ENCODE assay signal across 1 cellular context in the genomic region with DNA sequence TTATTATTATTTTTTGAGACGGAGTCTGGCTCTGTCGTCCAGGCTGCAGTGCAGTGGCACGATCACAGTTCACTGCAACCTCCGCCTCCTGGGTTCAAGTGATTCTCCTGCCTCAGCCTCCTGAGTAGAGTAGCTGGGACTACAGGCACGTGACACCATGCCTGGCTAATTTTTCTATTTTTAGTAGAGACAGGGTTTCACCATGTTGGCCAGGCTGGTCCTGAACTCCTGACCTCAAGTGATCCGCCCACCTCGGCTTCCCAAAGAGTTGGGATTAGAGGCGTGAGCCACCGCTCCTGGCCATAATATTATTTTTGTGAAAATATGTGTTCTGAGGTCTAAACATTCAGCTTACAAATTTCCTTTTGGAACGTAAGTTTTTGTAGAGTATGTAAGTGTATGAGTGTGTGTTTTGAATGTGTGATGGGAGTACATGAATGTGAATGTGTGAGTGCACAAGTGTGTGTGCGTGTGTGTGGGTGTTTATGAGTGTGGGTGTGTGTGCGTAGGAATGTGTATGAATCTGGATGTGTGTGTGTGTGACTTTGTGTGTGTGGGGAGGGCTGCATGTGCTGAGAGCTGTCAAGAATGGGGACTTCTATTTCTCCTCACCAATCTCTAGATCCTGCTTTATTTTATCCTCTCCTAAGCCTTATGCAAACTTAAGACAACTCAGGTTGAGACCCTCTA.
TF ChIP-seq lines count a peak whose summit lies in the region.

No MANE protein-coding gene starts in this region.

TF ChIP-seq in IMR-90, 13 proteins besides CTCF, POLR2A, EP300 and RAD21:
- TF ChIP-seq, protein P1, sequence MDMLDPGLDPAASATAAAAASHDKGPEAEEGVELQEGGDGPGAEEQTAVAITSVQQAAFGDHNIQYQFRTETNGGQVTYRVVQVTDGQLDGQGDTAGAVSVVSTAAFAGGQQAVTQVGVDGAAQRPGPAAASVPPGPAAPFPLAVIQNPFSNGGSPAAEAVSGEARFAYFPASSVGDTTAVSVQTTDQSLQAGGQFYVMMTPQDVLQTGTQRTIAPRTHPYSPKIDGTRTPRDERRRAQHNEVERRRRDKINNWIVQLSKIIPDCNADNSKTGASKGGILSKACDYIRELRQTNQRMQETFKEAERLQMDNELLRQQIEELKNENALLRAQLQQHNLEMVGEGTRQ (IDR thresholded peaks at IDR 0.05; ENCODE audit: low read depth, low read length), result no peak
- TF ChIP-seq CHD1 (IDR thresholded peaks at IDR 0.05; ENCODE audit: low read depth, low read length) (no peak), NFE2L2 (IDR thresholded peaks at IDR 0.05; ENCODE audit: low read depth, low read length) (no peak), BHLHE40 (IDR thresholded peaks at IDR 0.05; ENCODE audit: low read depth, low read length) (no peak), MAZ (IDR thresholded peaks at IDR 0.05; ENCODE audit: borderline replicate concordance, low read depth, low read length) (no peak), MAFK (IDR thresholded peaks at IDR 0.05; ENCODE audit: low read depth, low read length) (no peak), RFX5 (IDR thresholded peaks at IDR 0.05; ENCODE audit: low read depth, low read length) (no peak), MXI1 (IDR thresholded peaks at IDR 0.05; ENCODE audit: borderline replicate concordance, low read depth, low read length) (no peak), SMC3 (IDR thresholded peaks at IDR 0.05; ENCODE audit: low read depth, low read length) (no peak), FOS (IDR thresholded peaks at IDR 0.05; ENCODE audit: low read depth, low read length) (no peak), RCOR1 (IDR thresholded peaks at IDR 0.05; ENCODE audit: insufficient replicate concordance, low read length) (no peak), CEBPB (IDR thresholded peaks at IDR 0.05; ENCODE audit: low read depth, low read length) (no peak)
- TF ChIP-seq, protein P2, sequence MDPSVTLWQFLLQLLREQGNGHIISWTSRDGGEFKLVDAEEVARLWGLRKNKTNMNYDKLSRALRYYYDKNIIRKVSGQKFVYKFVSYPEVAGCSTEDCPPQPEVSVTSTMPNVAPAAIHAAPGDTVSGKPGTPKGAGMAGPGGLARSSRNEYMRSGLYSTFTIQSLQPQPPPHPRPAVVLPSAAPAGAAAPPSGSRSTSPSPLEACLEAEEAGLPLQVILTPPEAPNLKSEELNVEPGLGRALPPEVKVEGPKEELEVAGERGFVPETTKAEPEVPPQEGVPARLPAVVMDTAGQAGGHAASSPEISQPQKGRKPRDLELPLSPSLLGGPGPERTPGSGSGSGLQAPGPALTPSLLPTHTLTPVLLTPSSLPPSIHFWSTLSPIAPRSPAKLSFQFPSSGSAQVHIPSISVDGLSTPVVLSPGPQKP (IDR thresholded peaks at IDR 0.05; ENCODE audit: borderline replicate concordance, low read depth, low read length), result no peak
